ENCODE assay signal across 14 cellular contexts in genomic region chr5:112616812-112617547, GRCh38.
DNase-seq lines count a peak whose midpoint lies in the region; ATAC-seq and TF ChIP-seq lines count a peak whose summit lies in the region.
"Had no signal": no experiment of that assay in that cellular context is flagged by ENCODE, and none has a peak within 500 bp of the region (broad histone marks: within the 10 kb centered on the region; RNA-seq: fewer than 3 reads in every experiment).

No MANE protein-coding gene starts in this region.

- H3K36me3 Mint-ChIP-seq in brain, result no peaks in the 10 kb centered on the region
- H3K36me3 Mint-ChIP-seq in activated T-cell treated with anti-CD3 and anti-CD28 coated beads, Interleukin-2, amount 50 U/mL, for 4 hours (ENCODE audit: insufficient read depth), result no peaks in the 10 kb centered on the region
- H3K36me3 Mint-ChIP-seq: naive thymus-derived CD8-positive, alpha-beta T cell had no signal

- peak; percentile 42 for ATAC-seq in sciatic nerve
- ATAC-seq in HG03442 (IDR thresholded peaks at IDR 0.05; ENCODE audit: unreplicated experiment), result no peak
- ATAC-seq in HG03571 (IDR thresholded peaks at IDR 0.05; ENCODE audit: unreplicated experiment), result no peak
- ATAC-seq in activated T-cell treated with anti-CD3 and anti-CD28 coated beads, Interleukin-2, amount 50 U/mL, for 4 hours, result no peak
- ATAC-seq: naive thymus-derived CD8-positive, alpha-beta T cell had no signal

- H3K4me3 Mint-ChIP-seq in brain, result peak overlapping the region in 3 of 5 experiments; percentile 11 to 46 (median 39)
- H3K4me3 Mint-ChIP-seq in activated T-cell treated with anti-CD3 and anti-CD28 coated beads, Interleukin-2, amount 50 U/mL, for 4 hours, result no peak overlapping the region
- H3K4me3 Mint-ChIP-seq: naive thymus-derived CD8-positive, alpha-beta T cell; T-helper 2 cell treated with Interferon-gamma antibody and Interleukin-4, amounts not matched to agents 5 μg/mL and 100 μg/mL, for 36 hours had no signal

- H3K9me3 Mint-ChIP-seq in brain, result peaks cover 0 to 3% (median 0%) of the 10 kb centered on the region in 5 experiments
- no peaks in the 10 kb centered on the region for H3K9me3 Mint-ChIP-seq in activated T-cell treated with anti-CD3 and anti-CD28 coated beads, Interleukin-2, amount 50 U/mL, for 4 hours
- H3K9me3 Mint-ChIP-seq: naive thymus-derived CD8-positive, alpha-beta T cell; T-helper 2 cell treated with Interferon-gamma antibody and Interleukin-4, amounts not matched to agents 5 μg/mL and 100 μg/mL, for 36 hours had no signal

- peaks cover 14% of the 10 kb centered on the region for H3K4me1 Mint-ChIP-seq in brain
- H3K4me1 Mint-ChIP-seq in activated T-cell treated with anti-CD3 and anti-CD28 coated beads, Interleukin-2, amount 50 U/mL, for 4 hours (ENCODE audit: low read depth), result no peaks in the 10 kb centered on the region
- H3K4me1 Mint-ChIP-seq: naive thymus-derived CD8-positive, alpha-beta T cell had no signal

- intact Hi-C loops in sciatic nerve (cut with DNase I), result no loop called here

- peak; percentile 16 for DNase-seq in DMS 273 (lab: John Stamatoyannopoulos, UW; ENCODE audit: unreplicated experiment)
- DNase-seq in DMS 273 treated with DMSO at 0.1 percent for 48 hours (lab: John Stamatoyannopoulos, UW), result no peak
- DNase-seq in NCI-H2081 (lab: John Stamatoyannopoulos, UW), result peak; percentile 28 to 60
- DNase-seq in sciatic nerve (ENCODE audit: low spot score), result no peak
- DNase-seq in activated T-cell treated with anti-CD3 and anti-CD28 coated beads, Interleukin-2, amount 50 U/mL, for 4 hours, result no peak
- DNase-seq: activated CD4-positive, alpha-beta T cell treated with anti-CD3 and anti-CD28 coated beads, Interleukin-2, amount 50 U/mL, for 48 hours; effector memory CD4-positive, alpha-beta T cell; naive thymus-derived CD8-positive, alpha-beta T cell; NCI-H187 treated with DMSO at 0.1 percent for 48 hours; testis had no signal

- no peaks in the 10 kb centered on the region for H3K27me3 Mint-ChIP-seq in brain
- peaks cover 2% of the 10 kb centered on the region for H3K27me3 Mint-ChIP-seq in activated T-cell treated with anti-CD3 and anti-CD28 coated beads, Interleukin-2, amount 50 U/mL, for 4 hours (ENCODE audit: low read depth)

- no peak for TF ChIP-seq CTCF in brain (conservative IDR thresholded peaks at IDR 0.05)

- H3K27ac Mint-ChIP-seq in brain, result peak overlapping the region in 4 of 5 experiments; percentile 5 to 68 (median 62)
- H3K27ac Mint-ChIP-seq: naive thymus-derived CD8-positive, alpha-beta T cell; T-helper 2 cell treated with Interferon-gamma antibody and Interleukin-4, amounts not matched to agents 5 μg/mL and 100 μg/mL, for 36 hours had no signal

Comparison
In these comparisons a context has a peak if more than half of its experiments do, and no peak if none do; other contexts are left out.
1. DNase-seq: peak in DMS 273 (single experiment) and NCI-H2081 (2 of 2); none in DMS 273 treated with DMSO at 0.1 percent for 48 hours (single experiment), sciatic nerve (single experiment) and activated T-cell treated with anti-CD3 and anti-CD28 coated beads, Interleukin-2, amount 50 U/mL, for 4 hours (single experiment).